In genomic region chr22:29245626-29246385, GRCh38 we compare ENCODE assay signal across 1 cellular context.
A peak's percentile ranks its signal among the peaks of the same experiment; 100 is the strongest.
TF ChIP-seq lines count a peak whose summit lies in the region.

No MANE protein-coding gene starts in this region.

TF ChIP-seq in HepG2, 621 proteins besides CTCF, POLR2A, EP300 and RAD21 (continued from another document and continues in another):
- TF ChIP-seq ZNF503 (CRISPR knock-in tag; IDR thresholded peaks at IDR 0.05) (no peak), ASH2L (IDR thresholded peaks at IDR 0.05; ENCODE audit: insufficient read length, low read depth, low read length) (peak; percentile 53), TARDBP (CRISPR knock-in tag; IDR thresholded peaks at IDR 0.05) (no peak), MLXIP (CRISPR knock-in tag; IDR thresholded peaks at IDR 0.05; ENCODE audit: borderline replicate concordance) (no peak), ZNF281 (CRISPR knock-in tag; IDR thresholded peaks at IDR 0.05; ENCODE audit: borderline replicate concordance) (no peak), ZNF564 (CRISPR knock-in tag; IDR thresholded peaks at IDR 0.05) (no peak), GTF2F1 (IDR thresholded peaks at IDR 0.05; ENCODE audit: low read length) (no peak), ZNF275 (CRISPR knock-in tag; IDR thresholded peaks at IDR 0.05; ENCODE audit: borderline replicate concordance) (no peak), ZNF136 (CRISPR knock-in tag; IDR thresholded peaks at IDR 0.05; ENCODE audit: low read depth) (no peak), ZNF800 (CRISPR knock-in tag; IDR thresholded peaks at IDR 0.05) (no peak), MAF1 (CRISPR knock-in tag; IDR thresholded peaks at IDR 0.05; ENCODE audit: borderline replicate concordance) (no peak), ELK4 (CRISPR knock-in tag; IDR thresholded peaks at IDR 0.05; ENCODE audit: borderline replicate concordance) (no peak), ATF7-NPFF (CRISPR knock-in tag; IDR thresholded peaks at IDR 0.05; ENCODE audit: low read depth) (no peak), PITX1 (CRISPR knock-in tag; IDR thresholded peaks at IDR 0.05) (0 out of 2 replicates have a peak, but pooled peaks have one; percentile 26), ZFP1 (CRISPR knock-in tag; IDR thresholded peaks at IDR 0.05) (no peak), ZNF124 (CRISPR knock-in tag; IDR thresholded peaks at IDR 0.05) (0 out of 2 replicates have a peak, but pooled peaks have one; percentile 50), ZNF703 (CRISPR knock-in tag; IDR thresholded peaks at IDR 0.05; ENCODE audit: borderline replicate concordance) (no peak), ZNF205 (CRISPR knock-in tag; IDR thresholded peaks at IDR 0.05) (0 out of 2 replicates have a peak, but pooled peaks have one; percentile 24), ZKSCAN5 (CRISPR knock-in tag; IDR thresholded peaks at IDR 0.05) (no peak), RARA (CRISPR knock-in tag; IDR thresholded peaks at IDR 0.05) (no peak), CENPX (CRISPR knock-in tag; IDR thresholded peaks at IDR 0.05) (no peak), GLMP (CRISPR knock-in tag; IDR thresholded peaks at IDR 0.05; ENCODE audit: borderline replicate concordance) (no peak), ZNF784 (CRISPR knock-in tag; IDR thresholded peaks at IDR 0.05; ENCODE audit: borderline replicate concordance) (no peak), ZNF547 (CRISPR knock-in tag; IDR thresholded peaks at IDR 0.05) (no peak), ATRX (CRISPR knock-in tag; IDR thresholded peaks at IDR 0.05; ENCODE audit: borderline replicate concordance) (no peak), PREB (CRISPR knock-in tag; IDR thresholded peaks at IDR 0.05) (no peak), SMAD9 (CRISPR knock-in tag; IDR thresholded peaks at IDR 0.05) (no peak), ZNF740 (CRISPR knock-in tag; IDR thresholded peaks at IDR 0.05) (no peak), ZSCAN21 (CRISPR knock-in tag; IDR thresholded peaks at IDR 0.05; ENCODE audit: borderline replicate concordance) (no peak), ZNF652 (CRISPR knock-in tag; IDR thresholded peaks at IDR 0.05; ENCODE audit: borderline replicate concordance, low read depth) (no peak), ZNF746 (CRISPR knock-in tag; IDR thresholded peaks at IDR 0.05) (no peak), GABPB1 (CRISPR knock-in tag; IDR thresholded peaks at IDR 0.05) (no peak), U2AF2 (IDR thresholded peaks at IDR 0.05; ENCODE audit: low read depth, low read length) (no peak), PLSCR1 (CRISPR knock-in tag; IDR thresholded peaks at IDR 0.05; ENCODE audit: borderline replicate concordance) (no peak), ZBTB20 (CRISPR knock-in tag; IDR thresholded peaks at IDR 0.05; ENCODE audit: borderline replicate concordance, low read depth) (no peak), ZC3H4 (CRISPR knock-in tag; IDR thresholded peaks at IDR 0.05; ENCODE audit: borderline replicate concordance) (no peak), ZBTB2 (CRISPR knock-in tag; IDR thresholded peaks at IDR 0.05; ENCODE audit: low read depth) (no peak), ZNF160 (CRISPR knock-in tag; IDR thresholded peaks at IDR 0.05) (no peak), ZNF432 (CRISPR knock-in tag; IDR thresholded peaks at IDR 0.05; ENCODE audit: borderline replicate concordance) (no peak), FOXM1 (CRISPR knock-in tag; IDR thresholded peaks at IDR 0.05) (no peak), POLR2G (IDR thresholded peaks at IDR 0.05; ENCODE audit: low read depth, low read length) (no peak), SALL1 (CRISPR knock-in tag; IDR thresholded peaks at IDR 0.05) (peak; percentile 51; the same call in 1 of the 2 replicates)
